In genomic region chrX:9102956-9103355, GRCh38 we compare ENCODE assay signal across 25 cellular contexts.
"Had no signal": no experiment of that assay in that cellular context is flagged by ENCODE, and none has a peak within 500 bp of the region (broad histone marks: within the 10 kb centered on the region; RNA-seq: fewer than 3 reads in every experiment).

No MANE protein-coding gene starts in this region.

- H3K4me2 ChIP-seq: hepatocyte had no signal

- H3K4me1 Mint-ChIP-seq: natural killer cell had no signal

- FAIRE-seq: endometrium had no signal

- H3K9me3 Mint-ChIP-seq: effector memory CD8-positive, alpha-beta T cell; memory B cell; stimulated activated memory B cell treated with anti-CD40 and anti-IgM and Interleukin-4, amounts not matched to agents 10 μg/mL and 1 μg/mL and 100 μg/mL, for 72 hours had no signal

- H2AFZ ChIP-seq: hepatocyte had no signal

- H3K4me1 ChIP-seq: esophagus squamous epithelium, gastroesophageal sphincter, heart left ventricle, right lobe of liver, testis, tibial nerve, upper lobe of right lung, vagina had no signal

- H3K27ac Mint-ChIP-seq: memory B cell; natural killer cell; stimulated activated memory B cell treated with anti-CD40 and anti-IgM and Interleukin-4, amounts not matched to agents 10 μg/mL and 1 μg/mL and 100 μg/mL, for 72 hours had no signal

- H3K36me3 Mint-ChIP-seq: memory B cell; natural killer cell; stimulated activated memory B cell treated with anti-CD40 and anti-IgM and Interleukin-4, amounts not matched to agents 10 μg/mL and 1 μg/mL and 100 μg/mL, for 72 hours had no signal

- H3K27me3 Mint-ChIP-seq: effector memory CD8-positive, alpha-beta T cell; memory B cell; stimulated activated memory B cell treated with anti-CD40 and anti-IgM and Interleukin-4, amounts not matched to agents 10 μg/mL and 1 μg/mL and 100 μg/mL, for 72 hours had no signal

- H3K27me3 ChIP-seq: esophagus squamous epithelium, gastroesophageal sphincter, hepatocyte, ovary, right lobe of liver, testis, tibial nerve, upper lobe of right lung, vagina had no signal

- DNase-seq: effector memory CD8-positive, alpha-beta T cell; erythroblast; esophagus squamous epithelium; foreskin fibroblast; heart left ventricle; kidney; natural killer cell; occipital lobe; ovary; posterior cingulate gyrus; right lobe of liver; stimulated activated CD4-positive, alpha-beta T cell treated with anti-CD3 and anti-CD28 coated beads, Interleukin-4, amount 100 ng/mL, for 4 hours; stimulated activated naive CD8-positive, alpha-beta T cell treated with anti-CD3 and anti-CD28 coated beads, Interleukin-15, Interleukin-2, amounts not matched to agents 100 U/mL and 50 U/mL, for 24 hours; substantia nigra; testis; upper lobe of right lung had no signal

- H3K27ac ChIP-seq: coronary artery, esophagus squamous epithelium, gastroesophageal sphincter, heart left ventricle, hepatocyte, ovary, right lobe of liver, tibial nerve, upper lobe of right lung, vagina had no signal

- H3K9me3 ChIP-seq: esophagus squamous epithelium, gastroesophageal sphincter, heart left ventricle, ovary, right lobe of liver, testis, tibial nerve, upper lobe of right lung, vagina had no signal

- H3K4me3 ChIP-seq: coronary artery, esophagus squamous epithelium, gastroesophageal sphincter, heart left ventricle, hepatocyte, lung, ovary, right lobe of liver, testis, tibial nerve, upper lobe of right lung, vagina had no signal

- H3K79me2 ChIP-seq: hepatocyte had no signal

- H3K36me3 ChIP-seq: esophagus squamous epithelium, gastroesophageal sphincter, heart left ventricle, ovary, right lobe of liver, tibial nerve, upper lobe of right lung, vagina had no signal

- H3K4me3 Mint-ChIP-seq: effector memory CD8-positive, alpha-beta T cell; memory B cell; natural killer cell; stimulated activated memory B cell treated with anti-CD40 and anti-IgM and Interleukin-4, amounts not matched to agents 10 μg/mL and 1 μg/mL and 100 μg/mL, for 72 hours had no signal
